Comparison of ENCODE assay signal across 20 cellular contexts in genomic region chr15:53305554-53305953, GRCh38.
DNase-seq lines count a peak whose midpoint lies in the region; ATAC-seq, FAIRE-seq and TF ChIP-seq lines count a peak whose summit lies in the region.
"Had no signal": no experiment of that assay in that cellular context is flagged by ENCODE, and none has a peak within 500 bp of the region (broad histone marks: within the 10 kb centered on the region; RNA-seq: fewer than 3 reads in every experiment).

No MANE protein-coding gene starts in this region.

- TF ChIP-seq POLR2A in A549 (IDR thresholded peaks at IDR 0.05; ENCODE audit: low read length) (no peak), H1 (IDR thresholded peaks at IDR 0.05; ENCODE audit: control extremely low read depth in 1 of 2, low read depth in 2 of 2, low read length in 2 of 2) (no peak)

- H3F3A ChIP-seq in GM23338 (replicated peaks; ENCODE audit: low read depth), result no peaks in the 10 kb centered on the region

- no peak for TF ChIP-seq RAD21 in A549 (conservative IDR thresholded peaks at IDR 0.05 in 1 of 2, IDR thresholded peaks at IDR 0.05 in 1 of 2)
- peak; percentile 43 to 60 for TF ChIP-seq RAD21 in H1 (IDR thresholded peaks at IDR 0.05 in 1 of 2, conservative IDR thresholded peaks at IDR 0.05 in 1 of 2; ENCODE audit: low read depth in 2 of 2, low read length in 2 of 2)

- H2AFZ ChIP-seq in GM23338 (no peak overlapping the region), H1 (ENCODE audit: low read length) (no peak overlapping the region)

- no peak overlapping the region for H3K4me2 ChIP-seq in A549
- H3K4me2 ChIP-seq in GM23338, result 0 out of 2 replicates have a peak overlapping the region, but pooled peaks have one; percentile 20
- no peak overlapping the region for H3K4me2 ChIP-seq in H1 (ENCODE audit: insufficient read depth in 1 of 2, low read depth in 2 of 2, low read length in 2 of 2)
- H3K4me2 ChIP-seq: BLaER1 treated with 17β-estradiol and CSF1 and Interleukin-3, amounts not matched to agents 10 nM and 100 nM had no signal

- H3K27me3 Mint-ChIP-seq in GM23338 (ENCODE audit: insufficient read depth, low read depth, poor library complexity), result peaks cover 4% of the 10 kb centered on the region
- H3K27me3 Mint-ChIP-seq: B cell; CD4-positive, alpha-beta T cell had no signal

- H3K9me3 ChIP-seq in A549, result no peaks in the 10 kb centered on the region; the same call in 2 of the 3 replicates
- no peaks in the 10 kb centered on the region for H3K9me3 ChIP-seq in H1 (ENCODE audit: insufficient read depth in 2 of 2, low read depth in 1 of 2, low read length in 1 of 2)
- H3K9me3 ChIP-seq: Caco-2 had no signal

- no peaks in the 10 kb centered on the region for H3K79me1 ChIP-seq in H1 (ENCODE audit: low read depth, low read length)

- peaks cover 13% of the 10 kb centered on the region for H3K4me1 ChIP-seq in A549
- no peaks in the 10 kb centered on the region for H3K4me1 ChIP-seq in GM23338 (ENCODE audit: insufficient read depth)
- peaks cover 0 to 4% (median 3%) of the 10 kb centered on the region in 4 experiments; a peak in 3 of 7 replicates for H3K4me1 ChIP-seq in H1 (replicated peaks in 1 of 4; ENCODE audit: control insufficient read depth in 3 of 4, insufficient read depth in 4 of 4, low read length in 3 of 4)
- H3K4me1 ChIP-seq: BLaER1 treated with 17β-estradiol and CSF1 and Interleukin-3, amounts not matched to agents 10 nM and 100 nM; Caco-2 had no signal

- H4K5ac ChIP-seq in H1 (ENCODE audit: insufficient read length, low read depth, low read length), result no peak overlapping the region

- no peak overlapping the region for H2BK20ac ChIP-seq in H1 (ENCODE audit: low read length)

- H3K9me2 ChIP-seq in GM23338 (ENCODE audit: insufficient read depth), result no peaks in the 10 kb centered on the region

- H3K79me2 ChIP-seq in GM23338 (replicated peaks; ENCODE audit: insufficient read depth), result no peaks in the 10 kb centered on the region
- H3K79me2 ChIP-seq in H1 (ENCODE audit: control insufficient read depth in 1 of 2, insufficient read depth in 2 of 2, low read length in 2 of 2), result no peaks in the 10 kb centered on the region

- H3K27me3 ChIP-seq in GM23338 (ENCODE audit: insufficient read depth) (no peaks in the 10 kb centered on the region), H1 (replicated peaks in 1 of 4; ENCODE audit: control insufficient read depth in 3 of 4, extremely low read depth in 1 of 4, insufficient read depth in 3 of 4, low read length in 3 of 4) (no peaks in the 10 kb centered on the region)
- H3K27me3 ChIP-seq: BLaER1 treated with 17β-estradiol and CSF1 and Interleukin-3, amounts not matched to agents 10 nM and 100 nM had no signal

- DNase-seq in A549 (ENCODE audit: low read depth in 1 of 2, low spot score in 1 of 2) (peak in 1 of 2 experiments; percentile 6), GM23338 (ENCODE audit: low spot score) (no peak), H1 (ENCODE audit: low read depth in 1 of 2, low spot score in 2 of 2) (no peak), GM13976 (ENCODE audit: low spot score) (no peak), T1000 (lab: John Stamatoyannopoulos, UW) (no peak)
- DNase-seq: 8988T; AML-193; Caco-2; Calu3; CD4-positive, alpha-beta T cell; CD8-positive, alpha-beta T cell; DMS79 treated with DMSO at 0.1 percent for 48 hours had no signal

- H3K14ac ChIP-seq in H1 (ENCODE audit: insufficient read length), result no peak overlapping the region

- no peak overlapping the region for H3K56ac ChIP-seq in H1 (replicated peaks; ENCODE audit: insufficient read length, low read depth, low read length)

- no peak overlapping the region for H3K4ac ChIP-seq in H1 (replicated peaks; ENCODE audit: insufficient read length, low read depth, low read length)

- H3K36me3 ChIP-seq in GM23338 (ENCODE audit: insufficient read depth), result no peaks in the 10 kb centered on the region; the same call in 1 of the 2 replicates
- no peaks in the 10 kb centered on the region for H3K36me3 ChIP-seq in H1 (ENCODE audit: control insufficient read depth in 2 of 4, insufficient read depth in 4 of 4, low read length in 3 of 4)
- H3K36me3 ChIP-seq: BLaER1 treated with 17β-estradiol and CSF1 and Interleukin-3, amounts not matched to agents 10 nM and 100 nM had no signal

- H4K8ac ChIP-seq in H1 (ENCODE audit: extremely low read depth, insufficient read depth, low read length), result no peak overlapping the region

- no peak overlapping the region for H3K27ac Mint-ChIP-seq in GM23338
- H3K27ac Mint-ChIP-seq: B cell; CD4-positive, alpha-beta T cell; CD8-positive, alpha-beta T cell had no signal

- H2BK5ac ChIP-seq in H1 (ENCODE audit: low read depth, low read length), result no peak overlapping the region

- no peak overlapping the region for H3K9ac ChIP-seq in H1 (replicated peaks in 1 of 4; ENCODE audit: extremely low read depth in 1 of 4, low read depth in 3 of 4, low read length in 3 of 4)
- H3K9ac ChIP-seq: BLaER1 treated with 17β-estradiol and CSF1 and Interleukin-3, amounts not matched to agents 10 nM and 100 nM had no signal

- peak; percentile 13 for FAIRE-seq in A549 (lab: Jason Lieb, UNC)
- no peak for FAIRE-seq in H1 (lab: Jason Lieb, UNC)
- FAIRE-seq: A204.1, D721Med, G401.6, GM12891, GM18507 had no signal

- in situ Hi-C loops in GM13976 (cut with MboI; ENCODE audit: low sequenced_read_pairs, unreplicated experiment), result no loop called here

- no peak overlapping the region for H3K23ac ChIP-seq in H1 (ENCODE audit: insufficient read length)

- 67% methylated on average over 2 of the region's 2 CpGs for WGBS in A549 (ENCODE audit: missing lambda C conversion rate)
- WGBS in H1 (ENCODE audit: extremely low coverage in 1 of 2, insufficient coverage in 1 of 2, insufficient read length in 1 of 2, insufficient replicate concordance in 2 of 2, low coverage in 1 of 2, low lambda C conversion rate in 2 of 2, missing lambda C conversion rate in 1 of 2), 2 experiments, result 75% methylated on average over 2 of the region's 2 CpGs; no CpG with 5 or more reads in 1 of the 2 experiments

- no peak for TF ChIP-seq EP300 in A549 (IDR thresholded peaks at IDR 0.05)
- TF ChIP-seq EP300 in H1 (IDR thresholded peaks at IDR 0.05; ENCODE audit: borderline replicate concordance in 1 of 2, low read depth in 2 of 2, low read length in 2 of 2), result no peak

- H2BK120ac ChIP-seq in H1 (replicated peaks; ENCODE audit: low read depth, low read length), result no peak overlapping the region

- no peaks in the 10 kb centered on the region for H3K36me3 Mint-ChIP-seq in GM23338 (ENCODE audit: low read depth)
- H3K36me3 Mint-ChIP-seq: CD8-positive, alpha-beta T cell had no signal

- H3K27ac ChIP-seq in A549 (no peak overlapping the region; a peak in 1 of 6 replicates), GM23338 (ENCODE audit: low read depth) (no peak overlapping the region), H1 (ENCODE audit: low read depth, low read length) (no peak overlapping the region)
- H3K27ac ChIP-seq: BLaER1 treated with 17β-estradiol and CSF1 and Interleukin-3, amounts not matched to agents 10 nM and 100 nM; C4-2B had no signal

- no peak overlapping the region for H3K18ac ChIP-seq in H1 (ENCODE audit: extremely low read depth, low read length)

- no peak overlapping the region for H2BK12ac ChIP-seq in H1 (ENCODE audit: low read depth, low read length)

- no peak overlapping the region for H3K4me3 ChIP-seq in A549
- no peak overlapping the region for H3K4me3 ChIP-seq in GM23338
- H3K4me3 ChIP-seq in H1 (ENCODE audit: extremely low read depth in 1 of 4, insufficient read depth in 2 of 4, low read depth in 3 of 4, low read length in 4 of 4), result no peak overlapping the region
- H3K4me3 ChIP-seq: BLaER1 treated with 17β-estradiol and CSF1 and Interleukin-3, amounts not matched to agents 10 nM and 100 nM had no signal

- ATAC-seq in A549, result no peak
- ATAC-seq in GM23338, result peak; percentile 38; the same call in 1 of the 3 replicates
- ATAC-seq: CD8-positive, alpha-beta T cell had no signal

- no peaks in the 10 kb centered on the region for H4K20me1 ChIP-seq in GM23338 (replicated peaks; ENCODE audit: insufficient read depth)
- H4K20me1 ChIP-seq in H1 (replicated peaks in 1 of 2; ENCODE audit: control insufficient read depth in 1 of 2, insufficient read depth in 2 of 2, low read length in 2 of 2), result no peaks in the 10 kb centered on the region
- H4K20me1 ChIP-seq: BLaER1 treated with 17β-estradiol and CSF1 and Interleukin-3, amounts not matched to agents 10 nM and 100 nM had no signal

- no peak overlapping the region for H4K91ac ChIP-seq in H1 (replicated peaks; ENCODE audit: insufficient read length, low read length)

- CTCF ChIA-PET in A549 (lab: Yijun Ruan, JAX), result no interaction called here
- CTCF ChIA-PET in H1 (lab: Charles Lee; ENCODE audit: partially characterized antibody), result interaction anchor here (0.6 to 2.1 kb wide), 5 partner anchors 109 to 236 kb away, joined by 3 to 7 read pairs (median 3); no protein-coding TSS in a partner anchor

- TF ChIP-seq CTCF in A549 (IDR thresholded peaks at IDR 0.05) (no peak), GM23338 (conservative IDR thresholded peaks at IDR 0.05; ENCODE audit: low read depth in 2 of 2) (peak in 1 of 2 experiments; percentile 18; a peak in 1 of 4 replicates), H1 (IDR thresholded peaks at IDR 0.05; ENCODE audit: control extremely low read depth in 1 of 3, insufficient read depth in 1 of 3, low read depth in 1 of 3, low read length in 3 of 3) (0 out of 4 replicates have a peak, but pooled peaks of 1 of the 3 experiments have one; percentile 10), GM13976 (IDR thresholded peaks at IDR 0.05; ENCODE audit: borderline replicate concordance, control extremely low read depth, extremely low read depth, insufficient read depth, missing control alignments) (no peak)

- H2BK15ac ChIP-seq in H1 (ENCODE audit: low read length), result no peak overlapping the region

- no peaks in the 10 kb centered on the region for H3K23me2 ChIP-seq in H1 (ENCODE audit: low read depth, low read length)

- H3K9me3 Mint-ChIP-seq in GM23338, result no peaks in the 10 kb centered on the region; the same call in 2 of the 3 replicates
- H3K9me3 Mint-ChIP-seq: CD4-positive, alpha-beta T cell; CD8-positive, alpha-beta T cell had no signal

- POLR2A ChIA-PET in A549 (lab: Yijun Ruan, JAX) (no interaction called here), H1 (lab: Charles Lee; ENCODE audit: partially characterized antibody) (no interaction called here)

- no peak overlapping the region for H2AK5ac ChIP-seq in H1 (ENCODE audit: low read depth, low read length)

- peaks cover 19% of the 10 kb centered on the region for H3K4me1 Mint-ChIP-seq in GM23338
- H3K4me1 Mint-ChIP-seq: B cell had no signal

- H3K4me3 Mint-ChIP-seq in GM23338, result no peak overlapping the region
- H3K4me3 Mint-ChIP-seq: B cell; CD4-positive, alpha-beta T cell; CD8-positive, alpha-beta T cell had no signal

TF ChIP-seq in A549, 52 proteins besides CTCF, POLR2A, EP300 and RAD21 (continues in another document):
- no peak for TF ChIP-seq NPAS2 (CRISPR knock-in tag; IDR thresholded peaks at IDR 0.05; ENCODE audit: borderline replicate concordance)

TF ChIP-seq in H1, 55 proteins besides CTCF, POLR2A, EP300 and RAD21:
- no peak for TF ChIP-seq PHF8 (conservative IDR thresholded peaks at IDR 0.05; ENCODE audit: low read depth, low read length)
- no peak for TF ChIP-seq RNF2 (IDR thresholded peaks at IDR 0.05; ENCODE audit: borderline replicate concordance, low read depth, low read length, missing control alignments, poor library complexity, severe bottlenecking)
- no peak for TF ChIP-seq KDM1A (IDR thresholded peaks at IDR 0.05; ENCODE audit: borderline replicate concordance, low read length)

Comparison
In these comparisons a context has a peak if more than half of its experiments do, and no peak if none do; other contexts are left out.
1. Of the 18 proteins assayed by ChIP-seq in both H1 and A549: peak only in H1: RAD21; only in A549: none; in both: none; in neither: 16; mixed calls (peak in some experiments, not most) for 1.